ENCODE assay signal across 9 cellular contexts in the genomic region with DNA sequence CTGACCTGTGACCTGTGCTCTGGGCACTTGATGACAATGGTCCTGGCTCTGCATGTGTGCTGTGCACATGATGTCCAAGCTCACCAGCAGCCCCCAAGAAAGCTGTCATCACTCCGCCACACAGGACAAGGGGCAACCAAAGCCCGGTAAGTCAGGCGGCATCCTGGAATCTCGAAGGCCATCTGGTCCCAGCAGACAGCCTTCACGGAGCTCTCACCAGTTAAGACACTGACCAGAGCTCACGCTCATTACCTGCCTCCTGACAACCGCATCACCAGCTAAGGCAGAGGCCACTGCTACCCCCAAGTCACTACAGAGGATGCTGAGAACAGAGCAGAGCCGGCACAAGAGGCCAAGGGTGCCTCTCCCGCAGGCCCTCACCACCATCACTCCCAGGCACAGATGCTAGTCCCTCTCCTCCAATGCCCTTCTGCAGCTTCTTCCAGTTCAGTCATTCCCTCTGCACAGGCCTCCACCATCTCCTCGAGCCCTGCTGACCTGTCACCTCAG. TPM values are rescaled to one million over a fixed set of nuclear protein-coding genes. Genes with fewer than 3 reads are reported as not detected.
DNase-seq lines count a peak whose midpoint lies in the region; ATAC-seq and TF ChIP-seq lines count a peak whose summit lies in the region.
"Had no signal": no experiment of that assay in that cellular context is flagged by ENCODE, and none has a peak within 500 bp of the region (broad histone marks: within the 10 kb centered on the region; RNA-seq: fewer than 3 reads in every experiment).

No MANE protein-coding gene starts in this region.

- H3K4me1 Mint-ChIP-seq in activated CD4-positive, alpha-beta T cell treated with anti-CD3 and anti-CD28 coated beads, Interleukin-2, amount 10 ng/mL, durations not matched to agents 24 days and 14 days, result peaks cover 30% of the 10 kb centered on the region
- peaks cover 25% of the 10 kb centered on the region for H3K4me1 Mint-ChIP-seq in activated T-helper 17 cell treated with anti-CD3 and anti-CD28 coated beads, Interleukin-2, amount 50 U/mL, for 72 hours
- H3K4me1 Mint-ChIP-seq in nephron progenitor cell (peaks cover 38% of the 10 kb centered on the region), mesothelial cell of epicardium (peaks cover 4% of the 10 kb centered on the region)

- no peak for ATAC-seq in activated T-helper 17 cell treated with anti-CD3 and anti-CD28 coated beads, Interleukin-2, amount 50 U/mL, for 72 hours (replicated peaks)

- no peaks in the 10 kb centered on the region for H3K27me3 Mint-ChIP-seq in activated CD4-positive, alpha-beta T cell treated with anti-CD3 and anti-CD28 coated beads, Interleukin-2, amount 10 ng/mL, durations not matched to agents 24 days and 14 days
- no peaks in the 10 kb centered on the region for H3K27me3 Mint-ChIP-seq in activated T-helper 17 cell treated with anti-CD3 and anti-CD28 coated beads, Interleukin-2, amount 50 U/mL, for 72 hours
- H3K27me3 Mint-ChIP-seq in nephron progenitor cell (ENCODE audit: low read depth, poor library complexity) (no peaks in the 10 kb centered on the region), mesothelial cell of epicardium (ENCODE audit: low read depth) (no peaks in the 10 kb centered on the region)

- no peak for TF ChIP-seq CTCF in nephron progenitor cell (IDR thresholded peaks at IDR 0.05)
- TF ChIP-seq CTCF in mesothelial cell of epicardium (IDR thresholded peaks at IDR 0.05; ENCODE audit: unreplicated experiment), result no peak

- H3K4me3 Mint-ChIP-seq in activated CD4-positive, alpha-beta T cell treated with anti-CD3 and anti-CD28 coated beads, Interleukin-2, amount 10 ng/mL, durations not matched to agents 24 days and 14 days, result no peak overlapping the region
- no peak overlapping the region for H3K4me3 Mint-ChIP-seq in activated T-helper 17 cell treated with anti-CD3 and anti-CD28 coated beads, Interleukin-2, amount 50 U/mL, for 72 hours
- H3K4me3 Mint-ChIP-seq in nephron progenitor cell, result no peak overlapping the region
- H3K4me3 Mint-ChIP-seq in mesothelial cell of epicardium, result no peak overlapping the region

- intact Hi-C loops in activated CD4-positive, alpha-beta T cell treated with anti-CD3 and anti-CD28 coated beads, Interleukin-2, amount 10 ng/mL, durations not matched to agents 24 days and 14 days (cut with micrococcal nuclease), result no loop called here
- intact Hi-C loops in posterior vena cava (cut with DNase I), result no loop called here

- peak overlapping the region; percentile 8 for H3K27ac Mint-ChIP-seq in activated CD4-positive, alpha-beta T cell treated with anti-CD3 and anti-CD28 coated beads, Interleukin-2, amount 10 ng/mL, durations not matched to agents 24 days and 14 days
- peak overlapping the region; percentile 67 for H3K27ac Mint-ChIP-seq in activated T-helper 17 cell treated with anti-CD3 and anti-CD28 coated beads, Interleukin-2, amount 50 U/mL, for 72 hours
- H3K27ac Mint-ChIP-seq in nephron progenitor cell (peak overlapping the region; percentile 86), mesothelial cell of epicardium (no peak overlapping the region)

- peaks cover 31% of the 10 kb centered on the region for H3K36me3 Mint-ChIP-seq in activated CD4-positive, alpha-beta T cell treated with anti-CD3 and anti-CD28 coated beads, Interleukin-2, amount 10 ng/mL, durations not matched to agents 24 days and 14 days (ENCODE audit: low read depth)
- peaks cover 76% of the 10 kb centered on the region for H3K36me3 Mint-ChIP-seq in activated T-helper 17 cell treated with anti-CD3 and anti-CD28 coated beads, Interleukin-2, amount 50 U/mL, for 72 hours (ENCODE audit: low read depth)
- peaks cover 7% of the 10 kb centered on the region for H3K36me3 Mint-ChIP-seq in nephron progenitor cell (ENCODE audit: low read depth)
- H3K36me3 Mint-ChIP-seq in mesothelial cell of epicardium, result no peaks in the 10 kb centered on the region

- no peaks in the 10 kb centered on the region for H3K9me3 Mint-ChIP-seq in activated CD4-positive, alpha-beta T cell treated with anti-CD3 and anti-CD28 coated beads, Interleukin-2, amount 10 ng/mL, durations not matched to agents 24 days and 14 days
- no peaks in the 10 kb centered on the region for H3K9me3 Mint-ChIP-seq in activated T-helper 17 cell treated with anti-CD3 and anti-CD28 coated beads, Interleukin-2, amount 50 U/mL, for 72 hours
- no peaks in the 10 kb centered on the region for H3K9me3 Mint-ChIP-seq in nephron progenitor cell
- no peaks in the 10 kb centered on the region for H3K9me3 Mint-ChIP-seq in mesothelial cell of epicardium

- DNase-seq in activated CD4-positive, alpha-beta T cell treated with anti-CD3 and anti-CD28 coated beads, Interleukin-2, amount 10 ng/mL, durations not matched to agents 24 days and 14 days, result no peak
- no peak for DNase-seq in activated CD4-positive, alpha-beta T cell treated with anti-CD3 and anti-CD28 coated beads, Interleukin-2, amount 50 U/mL, for 4 hours
- DNase-seq in nephron progenitor cell (no peak), mesothelial cell of epicardium (ENCODE audit: low spot score in 2 of 2, unreplicated experiment in 2 of 2) (no peak), posterior vena cava (ENCODE audit: low spot score) (no peak)
- DNase-seq: midbrain, NCI-H446, RPMI8226 had no signal

RNA-seq across cellular contexts. Expression of gene PPP6R1, which starts 10.6 kb away (rescaled TPM):
- 196 and 216 TPM in 2 replicates for total RNA-seq in activated CD4-positive, alpha-beta T cell treated with anti-CD3 and anti-CD28 coated beads, Interleukin-2, amount 10 ng/mL, durations not matched to agents 24 days and 14 days
- total RNA-seq in activated T-helper 17 cell treated with anti-CD3 and anti-CD28 coated beads, Interleukin-2, amount 50 U/mL, for 72 hours, result 100 to 1,000 TPM; 156 to 319 TPM
- total RNA-seq in mesothelial cell of epicardium (70.1 to 73.0 TPM (median 71.5 TPM) in 3 replicates), posterior vena cava (10 to 100 TPM; 40.6 to 46.0 TPM)

RNA-seq across cellular contexts. Expression of gene TMEM86B, which starts 19.7 kb away (rescaled TPM):
- 6.8 and 7.7 TPM in 2 replicates for total RNA-seq in activated CD4-positive, alpha-beta T cell treated with anti-CD3 and anti-CD28 coated beads, Interleukin-2, amount 10 ng/mL, durations not matched to agents 24 days and 14 days
- 10 to 100 TPM in 1 of 2 donors, 1 to 10 TPM in 1; 8.5 to 11.3 TPM for total RNA-seq in activated T-helper 17 cell treated with anti-CD3 and anti-CD28 coated beads, Interleukin-2, amount 50 U/mL, for 72 hours
- total RNA-seq in mesothelial cell of epicardium (5.9 to 6.7 TPM (median 6.7 TPM) in 3 replicates), posterior vena cava (1 to 10 TPM; 1.6 to 1.7 TPM)

RNA-seq across cellular contexts. Expression of gene HSPBP1, which starts 31.7 kb away (rescaled TPM):
- 63.9 and 68.3 TPM in 2 replicates for total RNA-seq in activated CD4-positive, alpha-beta T cell treated with anti-CD3 and anti-CD28 coated beads, Interleukin-2, amount 10 ng/mL, durations not matched to agents 24 days and 14 days
- total RNA-seq in activated T-helper 17 cell treated with anti-CD3 and anti-CD28 coated beads, Interleukin-2, amount 50 U/mL, for 72 hours, result 10 to 100 TPM; 20.8 to 56.6 TPM
- total RNA-seq in mesothelial cell of epicardium (28.9 to 30.4 TPM (median 29.1 TPM) in 3 replicates), posterior vena cava (10 to 100 TPM; 19.8 to 20.1 TPM)

RNA-seq across cellular contexts. Expression of gene BRSK1, which starts 35.6 kb away (rescaled TPM):
- total RNA-seq in activated CD4-positive, alpha-beta T cell treated with anti-CD3 and anti-CD28 coated beads, Interleukin-2, amount 10 ng/mL, durations not matched to agents 24 days and 14 days, result 5.9 and 7.9 TPM in 2 replicates
- 10 to 100 TPM in 1 of 2 donors, 1 to 10 TPM in 1; 6.3 to 13.7 TPM for total RNA-seq in activated T-helper 17 cell treated with anti-CD3 and anti-CD28 coated beads, Interleukin-2, amount 50 U/mL, for 72 hours
- total RNA-seq in mesothelial cell of epicardium (38.5 to 46.0 TPM (median 43.4 TPM) in 3 replicates), posterior vena cava (1 to 10 TPM; 7.2 to 9.2 TPM)

RNA-seq across cellular contexts. Expression of gene PTPRH, which starts 38.9 kb away (rescaled TPM):
- not detected in 2 replicates for total RNA-seq in activated CD4-positive, alpha-beta T cell treated with anti-CD3 and anti-CD28 coated beads, Interleukin-2, amount 10 ng/mL, durations not matched to agents 24 days and 14 days
- not detected for total RNA-seq in activated T-helper 17 cell treated with anti-CD3 and anti-CD28 coated beads, Interleukin-2, amount 50 U/mL, for 72 hours
- 10.4 to 10.7 TPM (median 10.5 TPM) in 3 replicates for total RNA-seq in mesothelial cell of epicardium
- 1 to 10 TPM in 1 of 2 donors, under 1 TPM in 1; 0.81 to 1.6 TPM for total RNA-seq in posterior vena cava
